ENCODE assay signal across 32 cellular contexts in genomic region chr5:111795142-111795541, GRCh38.
"Had no signal": no experiment of that assay in that cellular context is flagged by ENCODE, and none has a peak within 500 bp of the region (broad histone marks: within the 10 kb centered on the region; RNA-seq: fewer than 3 reads in every experiment).

No MANE protein-coding gene starts in this region.

- H3K4me3 ChIP-seq: adrenal gland, cardiac muscle cell had no signal

- H3K36me3 ChIP-seq: adrenal gland, cardiac muscle cell had no signal

- FAIRE-seq: bronchial epithelial cell, TTC549 had no signal

- H3K27me3 ChIP-seq: adrenal gland, cardiac muscle cell had no signal

- H3K4me1 ChIP-seq: adrenal gland had no signal

- H3K9me3 ChIP-seq: adrenal gland had no signal

- ATAC-seq: activated CD8-positive, alpha-beta T cell treated with anti-CD3 and anti-CD28 coated beads for 36 hours; activated naive CD4-positive, alpha-beta T cell treated with anti-CD3 and anti-CD28 coated beads, Interleukin-2, amount 50 U/mL, for 72 hours; activated T-cell treated with anti-CD3 and anti-CD28 coated beads, Interleukin-2, amount 50 U/mL, for 4 hours; activated T-cell treated with anti-CD3 and anti-CD28 coated beads, Interleukin-2, amount 50 U/mL, for 72 hours had no signal

- DNase-seq: activated B cell treated with CpG ODN at 0.5 μM for 24 hours; activated CD4-positive, alpha-beta memory T cell treated with anti-CD3 and anti-CD28 coated beads for 36 hours; activated CD4-positive, alpha-beta T cell treated with anti-CD3 and anti-CD28 coated beads for 4 hours; activated CD4-positive, alpha-beta T cell treated with anti-CD3 and anti-CD28 coated beads, Interleukin-2, amount 10 ng/mL, durations not matched to agents 24 days and 14 days; activated CD4-positive, alpha-beta T cell treated with anti-CD3 and anti-CD28 coated beads, Interleukin-2, amount 50 U/mL, for 1 hour; activated CD4-positive, alpha-beta T cell treated with anti-CD3 and anti-CD28 coated beads, Interleukin-2, amount 50 U/mL, for 4 hours; activated CD4-positive, CD25-positive, alpha-beta regulatory T cell treated with anti-CD3 and anti-CD28 coated beads, Interleukin-2, amount 50 U/mL, for 72 hours; activated CD8-positive, alpha-beta memory T cell treated with anti-CD3 and anti-CD28 coated beads, Interleukin-2, amount 50 U/mL, for 4 hours; activated CD8-positive, alpha-beta T cell treated with anti-CD3 and anti-CD28 coated beads for 36 hours; activated effector memory CD4-positive, alpha-beta T cell treated with Interleukin-2 at 50 U/mL for 16 hours; activated gamma-delta T cell; activated naive CD4-positive, alpha-beta T cell; activated naive CD4-positive, alpha-beta T cell treated with anti-CD3 and anti-CD28 coated beads for 36 hours; activated naive CD4-positive, alpha-beta T cell treated with anti-CD3 and anti-CD28 coated beads, Interleukin-2, amount 50 U/mL, for 16 hours; activated naive CD8-positive, alpha-beta T cell treated with anti-CD3 and anti-CD28 coated beads for 36 hours; activated T-cell treated with anti-CD3 and anti-CD28 coated beads for 4 hours; activated T-cell treated with anti-CD3 and anti-CD28 coated beads, Interleukin-2, amount 50 U/mL, for 1 hour; activated T-cell treated with anti-CD3 and anti-CD28 coated beads, Interleukin-2, amount 50 U/mL, for 4 hours; activated T-cell treated with anti-CD3 and anti-CD28 coated beads, Interleukin-2, amount 50 U/mL, for 72 hours; adrenal gland; amniotic stem cell; aorta; caudate nucleus; cerebellar nuclear complex; T-helper 1 cell; T-helper 2 cell; T-helper 9 cell had no signal

- H3K27ac ChIP-seq: adrenal gland, cardiac muscle cell, VCaP had no signal
